Comparison of ENCODE assay signal across 12 cellular contexts in genomic region chr20:47343007-47343472, GRCh38. TPM values are rescaled to one million over a fixed set of nuclear protein-coding genes. Genes with fewer than 3 reads are reported as not detected.
A peak's percentile ranks its signal among the peaks of the same experiment; 100 is the strongest.
DNase-seq lines count a peak whose midpoint lies in the region; ATAC-seq and TF ChIP-seq lines count a peak whose summit lies in the region.
"Had no signal": no experiment of that assay in that cellular context is flagged by ENCODE, and none has a peak within 500 bp of the region (broad histone marks: within the 10 kb centered on the region; RNA-seq: fewer than 3 reads in every experiment).

No MANE protein-coding gene starts in this region.

- ATAC-seq in stimulated activated memory B cell treated with anti-CD40 and anti-IgM and Interleukin-4, amounts not matched to agents 10 μg/mL and 1 μg/mL and 100 μg/mL, for 72 hours, result no peak

- peak overlapping the region; percentile 61 to 90 (median 87); a peak in 4 of 7 replicates for H3K27ac Mint-ChIP-seq in H9
- no peak overlapping the region for H3K27ac Mint-ChIP-seq in stimulated activated memory B cell treated with anti-CD40 and anti-IgM and Interleukin-4, amounts not matched to agents 10 μg/mL and 1 μg/mL and 100 μg/mL, for 72 hours

- H3K4me3 ChIP-seq in smooth muscle cell, result no peak overlapping the region
- H3K4me3 ChIP-seq: right atrium auricular region had no signal

- H3K9me3 Mint-ChIP-seq in H9, result no peaks in the 10 kb centered on the region
- H3K9me3 Mint-ChIP-seq in stimulated activated memory B cell treated with anti-CD40 and anti-IgM and Interleukin-4, amounts not matched to agents 10 μg/mL and 1 μg/mL and 100 μg/mL, for 72 hours, result no peaks in the 10 kb centered on the region

- peaks cover 8% of the 10 kb centered on the region for H3K79me1 ChIP-seq in H9 (ENCODE audit: insufficient read depth, low read depth, low read length, poor library complexity, severe bottlenecking)

- no peak overlapping the region for H2BK120ac ChIP-seq in H9 (ENCODE audit: low read depth, low read length, poor library complexity, severe bottlenecking)

- H3K27me3 Mint-ChIP-seq in H9 (ENCODE audit: low read depth), result no peaks in the 10 kb centered on the region
- no peaks in the 10 kb centered on the region for H3K27me3 Mint-ChIP-seq in stimulated activated memory B cell treated with anti-CD40 and anti-IgM and Interleukin-4, amounts not matched to agents 10 μg/mL and 1 μg/mL and 100 μg/mL, for 72 hours

- peaks cover 18% of the 10 kb centered on the region; the same call in 1 of the 2 replicates for H3K4me1 ChIP-seq in H9 (ENCODE audit: insufficient read depth, low read length)
- H3K4me1 ChIP-seq in smooth muscle cell (ENCODE audit: low read depth), result peaks cover 27% of the 10 kb centered on the region

- H4K20me1 ChIP-seq in H9 (ENCODE audit: control insufficient read depth, insufficient read depth, insufficient read length), result peaks cover 2% of the 10 kb centered on the region
- H4K20me1 ChIP-seq in smooth muscle cell (ENCODE audit: low read depth), result peaks cover 2% of the 10 kb centered on the region

- no peak overlapping the region for H3K18ac ChIP-seq in H9 (ENCODE audit: insufficient read length, low read depth, low read length)

- no peak overlapping the region for H3K27ac ChIP-seq in H9 (ENCODE audit: insufficient read length, low read depth, low read length)
- peak overlapping the region; percentile 11 for H3K27ac ChIP-seq in smooth muscle cell (ENCODE audit: low read depth)

- no peak overlapping the region for H4K5ac ChIP-seq in H9 (ENCODE audit: insufficient read length, low read depth, low read length)

- H4K8ac ChIP-seq in H9 (replicated peaks; ENCODE audit: insufficient read length, low read depth, low read length), result no peak overlapping the region

- H3K14ac ChIP-seq in H9 (ENCODE audit: insufficient read depth, low read length), result no peak overlapping the region

- TF ChIP-seq CTCF in H9 (conservative IDR thresholded peaks at IDR 0.05) (no peak), smooth muscle cell (IDR thresholded peaks at IDR 0.05; ENCODE audit: borderline replicate concordance, insufficient read depth, poor library complexity, severe bottlenecking) (no peak)

- H3K9me3 ChIP-seq in H9 (ENCODE audit: control insufficient read depth, low read depth, low read length) (no peaks in the 10 kb centered on the region), smooth muscle cell (replicated peaks; ENCODE audit: low read depth) (no peaks in the 10 kb centered on the region)
- H3K9me3 ChIP-seq: right atrium auricular region had no signal

- no peak overlapping the region for H2AK5ac ChIP-seq in H9 (ENCODE audit: insufficient read length, low read length)

- H2BK15ac ChIP-seq in H9 (ENCODE audit: low read depth, low read length), result no peak overlapping the region

- H4K91ac ChIP-seq in H9 (ENCODE audit: insufficient read length, low read depth, low read length), result no peak overlapping the region

- H3K79me2 ChIP-seq in H9 (ENCODE audit: insufficient read depth, low read length) (peaks cover 74% of the 10 kb centered on the region), smooth muscle cell (ENCODE audit: low read depth) (peaks cover 100% of the 10 kb centered on the region)

- H3K9ac ChIP-seq in H9 (ENCODE audit: extremely low read depth, insufficient read length, low read length) (no peak overlapping the region), smooth muscle cell (ENCODE audit: low read depth) (no peak overlapping the region)

- H3K27me3 ChIP-seq in H9 (ENCODE audit: insufficient read depth, low read length) (no peaks in the 10 kb centered on the region), smooth muscle cell (ENCODE audit: low read depth) (no peaks in the 10 kb centered on the region)
- H3K27me3 ChIP-seq: right atrium auricular region had no signal

- H3K56ac ChIP-seq in H9 (ENCODE audit: insufficient read length, low read depth, low read length), result no peak overlapping the region

- H3K4me2 ChIP-seq in H9 (ENCODE audit: insufficient read depth, insufficient read length, low read length) (no peak overlapping the region), smooth muscle cell (no peak overlapping the region)

- H2AFZ ChIP-seq in H9 (ENCODE audit: low read length), result no peak overlapping the region
- H2AFZ ChIP-seq in smooth muscle cell (ENCODE audit: low read depth), result no peak overlapping the region

- no peak for DNase-seq in H9
- peak; percentile 30 for DNase-seq in NCI-H510A (lab: John Stamatoyannopoulos, UW)
- DNase-seq in fibroblast of gingiva (ENCODE audit: low read depth), result peak; percentile 94
- no peak for DNase-seq in smooth muscle cell (lab: John Stamatoyannopoulos, UW; ENCODE audit: unreplicated experiment)
- no peak for DNase-seq in activated gamma-delta T cell treated with Interleukin-2 at 50 U/mL for 16 hours
- DNase-seq in NCI-H82 (lab: John Stamatoyannopoulos, UW), result no peak
- DNase-seq in stimulated activated naive CD4-positive, alpha-beta T cell (lab: John Stamatoyannopoulos, UW), result no peak
- DNase-seq: activated naive CD4-positive, alpha-beta T cell treated with anti-CD3 and anti-CD28 coated beads, Interleukin-2, amount 50 U/mL, for 16 hours; COR-L47; NCI-H446 treated with DMSO at 0.1 percent for 48 hours had no signal

- no peak overlapping the region for H3K4ac ChIP-seq in H9 (ENCODE audit: low read depth, low read length)

- H2BK20ac ChIP-seq in H9 (ENCODE audit: low read depth, low read length, poor library complexity, severe bottlenecking), result no peak overlapping the region

- H3K4me3 Mint-ChIP-seq in H9, result no peak overlapping the region
- H3K4me3 Mint-ChIP-seq in stimulated activated memory B cell treated with anti-CD40 and anti-IgM and Interleukin-4, amounts not matched to agents 10 μg/mL and 1 μg/mL and 100 μg/mL, for 72 hours, result no peak overlapping the region

- no peak overlapping the region for H3K23ac ChIP-seq in H9 (ENCODE audit: insufficient read length, low read depth, low read length)

- H3F3A ChIP-seq in smooth muscle cell (ENCODE audit: low read depth), result peaks cover 13% of the 10 kb centered on the region

- no peaks in the 10 kb centered on the region for H3K36me3 ChIP-seq in smooth muscle cell (ENCODE audit: low read depth)

- H2BK12ac ChIP-seq in H9 (ENCODE audit: insufficient read length, low read depth, low read length), result no peak overlapping the region

- no peak overlapping the region for H3T11ph ChIP-seq in H9 (ENCODE audit: low read length)

- WGBS in H9 (ENCODE audit: extremely low coverage, insufficient read length, low lambda C conversion rate), result no CpG with 5 or more reads among the region's 4 CpGs
- WGBS in smooth muscle cell (ENCODE audit: low lambda C conversion rate), result 90% methylated on average over 4 of the region's 4 CpGs

- peaks cover 49 to 78% (median 60%) of the 10 kb centered on the region in 3 experiments for H3K36me3 Mint-ChIP-seq in H9 (ENCODE audit: insufficient read depth in 1 of 3, low read depth in 3 of 3)
- H3K36me3 Mint-ChIP-seq in stimulated activated memory B cell treated with anti-CD40 and anti-IgM and Interleukin-4, amounts not matched to agents 10 μg/mL and 1 μg/mL and 100 μg/mL, for 72 hours, result peaks cover 56% of the 10 kb centered on the region

- peaks cover 29 to 35% of the 10 kb centered on the region in 2 experiments for H3K4me1 Mint-ChIP-seq in H9
- H3K4me1 Mint-ChIP-seq in stimulated activated memory B cell treated with anti-CD40 and anti-IgM and Interleukin-4, amounts not matched to agents 10 μg/mL and 1 μg/mL and 100 μg/mL, for 72 hours, result peaks cover 21% of the 10 kb centered on the region

- H2BK5ac ChIP-seq in H9 (ENCODE audit: insufficient read length, low read length), result no peak overlapping the region

- H3K23me2 ChIP-seq in H9 (ENCODE audit: insufficient read length, low read depth, low read length, poor library complexity, severe bottlenecking), result no peaks in the 10 kb centered on the region

RNA-seq across cellular contexts. Expression of gene ZMYND8, which starts 13.5 kb away (rescaled TPM):
- total RNA-seq in H9 (2021), result 158 and 162 TPM in 2 replicates
- total RNA-seq in smooth muscle cell, result 22.7 and 24.1 TPM in 2 replicates
- 14.7 and 15.2 TPM in 2 replicates for polyA plus RNA-seq in smooth muscle cell

Comparison
In these comparisons a context has a peak if more than half of its experiments do, and no peak if none do; other contexts are left out.
1. DNase-seq: peak in NCI-H510A (single experiment) and fibroblast of gingiva (single experiment); none in H9 (single experiment), smooth muscle cell (single experiment), activated gamma-delta T cell treated with Interleukin-2 at 50 U/mL for 16 hours (single experiment), NCI-H82 (single experiment) and stimulated activated naive CD4-positive, alpha-beta T cell (0 of 6).